In genomic region chr3:9934235-9934621, GRCh38 we compare ENCODE assay signal across 8 cellular contexts. TPM values are rescaled to one million over a fixed set of nuclear protein-coding genes. Genes with fewer than 3 reads are reported as not detected.
DNase-seq lines count a peak whose midpoint lies in the region; ATAC-seq and TF ChIP-seq lines count a peak whose summit lies in the region.

No MANE protein-coding gene starts in this region.

- peak in 1 of 4 experiments; percentile 3 for ATAC-seq in T-cell (replicated peaks in 1 of 4)
- ATAC-seq in HG02981 (IDR thresholded peaks at IDR 0.05; ENCODE audit: unreplicated experiment) = no peak
- ATAC-seq in GM21390 (IDR thresholded peaks at IDR 0.05; ENCODE audit: unreplicated experiment) = no peak

- peaks cover 5 to 11% of the 10 kb centered on the region in 2 donors for H3K4me1 ChIP-seq in esophagus (ENCODE audit: control insufficient read depth in 2 of 2, insufficient read depth in 2 of 2, low read length in 1 of 2)

- H3K27me3 ChIP-seq in esophagus (ENCODE audit: control insufficient read depth in 1 of 2, insufficient read depth in 2 of 2, low read length in 2 of 2) = no peaks in the 10 kb centered on the region

- POLR2A ChIA-PET in T-cell (lab: Charles Lee) = interaction anchor here (0.6 to 2.2 kb wide), 10 partner anchors 12 to 1338 kb away, joined by 3 to 14 read pairs (median 4); partner anchors contain the start of genes ATG7 (in 1 of the 2), EMC3 (in 1 of the 2), FANCD2 (in 1 of the 2) and IL17RE (in 1 of the 2)

- intact Hi-C loops in activated CD4-positive, alpha-beta T cell treated with anti-CD3 and anti-CD28 coated beads, Interleukin-2, amount 10 ng/mL, durations not matched to agents 24 days and 14 days (cut with micrococcal nuclease) = loop anchor here (5.0 kb wide), 2 partner anchors 183 to 313 kb away; partner anchors contain the start of genes BRK1 and TATDN2

- CTCF ChIA-PET in T-cell (lab: Charles Lee) = interaction anchor here (0.6 to 3.3 kb wide), 7 partner anchors 10 to 353 kb away, joined by 3 to 21 read pairs (median 11); partner anchors contain the start of genes EMC3 (in 1 of the 2) and PRRT3 (in 1 of the 2)

- peak; percentile 75 for DNase-seq in activated CD4-positive, alpha-beta T cell treated with anti-CD3 and anti-CD28 coated beads, Interleukin-2, amount 10 ng/mL, durations not matched to agents 24 days and 14 days
- DNase-seq in activated CD4-positive, alpha-beta T cell treated with anti-CD3 and anti-CD28 coated beads for 1 hour = no peak
- DNase-seq in T-cell (peak in 27 of 34 experiments; percentile 14 to 63 (median 38)), progenitor cell of endocrine pancreas (ENCODE audit: low spot score, unreplicated experiment) (no peak), DMS79 (lab: John Stamatoyannopoulos, UW) (no peak)

- H3K4me3 Mint-ChIP-seq in activated CD4-positive, alpha-beta T cell treated with anti-CD3 and anti-CD28 coated beads, Interleukin-2, amount 10 ng/mL, durations not matched to agents 24 days and 14 days = peak overlapping the region; percentile 96
- H3K4me3 Mint-ChIP-seq in T-cell = peak overlapping the region; percentile 89 to 98 (median 94)
- peak overlapping the region; percentile 96 for H3K4me3 Mint-ChIP-seq in progenitor cell of endocrine pancreas (ENCODE audit: low read depth)

- peaks cover 22% of the 10 kb centered on the region for H3K36me3 Mint-ChIP-seq in activated CD4-positive, alpha-beta T cell treated with anti-CD3 and anti-CD28 coated beads, Interleukin-2, amount 10 ng/mL, durations not matched to agents 24 days and 14 days (ENCODE audit: low read depth)
- peaks cover 19% of the 10 kb centered on the region for H3K36me3 Mint-ChIP-seq in T-cell
- H3K36me3 Mint-ChIP-seq in progenitor cell of endocrine pancreas (ENCODE audit: insufficient read depth) = peaks cover 11% of the 10 kb centered on the region

- H3K4me3 ChIP-seq in esophagus (ENCODE audit: low read depth in 1 of 2, low read length in 2 of 2) = peak overlapping the region; percentile 64 to 71

- peaks cover 8 to 14% of the 10 kb centered on the region in 2 donors for H3K36me3 ChIP-seq in esophagus (ENCODE audit: control insufficient read depth in 2 of 2, insufficient read depth in 2 of 2, low read length in 1 of 2)

- peak; percentile 30 for TF ChIP-seq CTCF in progenitor cell of endocrine pancreas (IDR thresholded peaks at IDR 0.05; ENCODE audit: unreplicated experiment)

- H3K4me1 Mint-ChIP-seq in activated CD4-positive, alpha-beta T cell treated with anti-CD3 and anti-CD28 coated beads, Interleukin-2, amount 10 ng/mL, durations not matched to agents 24 days and 14 days = peaks cover 36% of the 10 kb centered on the region
- H3K4me1 Mint-ChIP-seq in T-cell = peaks cover 36 to 47% (median 36%) of the 10 kb centered on the region in 3 donors
- peaks cover 17% of the 10 kb centered on the region for H3K4me1 Mint-ChIP-seq in progenitor cell of endocrine pancreas (ENCODE audit: low read depth)

- WGBS in esophagus, 2 donors = 16 to 20% methylated on average over 11 of the region's 11 CpGs

- H3K9me3 ChIP-seq in esophagus (ENCODE audit: control insufficient read depth in 2 of 2, insufficient read depth in 1 of 2, low read depth in 1 of 2, low read length in 1 of 2) = no peaks in the 10 kb centered on the region

- no peaks in the 10 kb centered on the region for H3K9me3 Mint-ChIP-seq in activated CD4-positive, alpha-beta T cell treated with anti-CD3 and anti-CD28 coated beads, Interleukin-2, amount 10 ng/mL, durations not matched to agents 24 days and 14 days
- H3K9me3 Mint-ChIP-seq in T-cell (no peaks in the 10 kb centered on the region), progenitor cell of endocrine pancreas (ENCODE audit: low read depth) (no peaks in the 10 kb centered on the region)

- H3K27ac Mint-ChIP-seq in activated CD4-positive, alpha-beta T cell treated with anti-CD3 and anti-CD28 coated beads, Interleukin-2, amount 10 ng/mL, durations not matched to agents 24 days and 14 days = peak overlapping the region; percentile 96
- H3K27ac Mint-ChIP-seq in T-cell = peak overlapping the region; percentile 96 to 98
- H3K27ac Mint-ChIP-seq in progenitor cell of endocrine pancreas = peak overlapping the region; percentile 98

- peak overlapping the region; percentile 94 to 95 for H3K27ac ChIP-seq in esophagus (ENCODE audit: low read depth in 2 of 2, low read length in 1 of 2)

- H3K27me3 Mint-ChIP-seq in activated CD4-positive, alpha-beta T cell treated with anti-CD3 and anti-CD28 coated beads, Interleukin-2, amount 10 ng/mL, durations not matched to agents 24 days and 14 days = no peaks in the 10 kb centered on the region
- H3K27me3 Mint-ChIP-seq in T-cell = no peaks in the 10 kb centered on the region
- H3K27me3 Mint-ChIP-seq in progenitor cell of endocrine pancreas = no peaks in the 10 kb centered on the region

RNA-seq across cellular contexts. Expression of gene CRELD1, which starts 0.6 kb away (rescaled TPM):
- total RNA-seq in activated CD4-positive, alpha-beta T cell treated with anti-CD3 and anti-CD28 coated beads, Interleukin-2, amount 10 ng/mL, durations not matched to agents 24 days and 14 days = 22.7 and 23.4 TPM in 2 replicates
- 10 to 100 TPM; 23.0 to 55.2 (median 48.0) TPM for total RNA-seq in T-cell
- 10 to 100 TPM; 12.1 to 24.2 TPM for polyA plus RNA-seq in esophagus
- 57.1 and 60.3 TPM in 2 replicates for total RNA-seq in progenitor cell of endocrine pancreas

RNA-seq across cellular contexts. Expression of gene IL17RC, which starts 17.3 kb away (rescaled TPM):
- 0.28 and 0.42 TPM in 2 replicates for total RNA-seq in activated CD4-positive, alpha-beta T cell treated with anti-CD3 and anti-CD28 coated beads, Interleukin-2, amount 10 ng/mL, durations not matched to agents 24 days and 14 days
- total RNA-seq in T-cell = 1 to 10 TPM in 2 of 5 donors, under 1 TPM in 3; 0.54 to 1.2 (median 0.80) TPM
- polyA plus RNA-seq in esophagus = 10 to 100 TPM; 37.0 to 52.7 TPM
- 13.4 and 17.1 TPM in 2 replicates for total RNA-seq in progenitor cell of endocrine pancreas

RNA-seq across cellular contexts. Expression of gene PRRT3, which starts 18.0 kb away (rescaled TPM):
- 11.8 and 13.5 TPM in 2 replicates for total RNA-seq in activated CD4-positive, alpha-beta T cell treated with anti-CD3 and anti-CD28 coated beads, Interleukin-2, amount 10 ng/mL, durations not matched to agents 24 days and 14 days
- total RNA-seq in T-cell (10 to 100 TPM in 2 of 5 donors, 1 to 10 TPM in 3; 6.6 to 10.5 (median 9.2) TPM), progenitor cell of endocrine pancreas (10.4 and 11.4 TPM in 2 replicates)
- polyA plus RNA-seq in esophagus = 1 to 10 TPM; 1.0 to 2.0 TPM

RNA-seq across cellular contexts. Expression of gene IL17RE, which starts 31.6 kb away (rescaled TPM):
- 1.1 TPM in 2 replicates for total RNA-seq in activated CD4-positive, alpha-beta T cell treated with anti-CD3 and anti-CD28 coated beads, Interleukin-2, amount 10 ng/mL, durations not matched to agents 24 days and 14 days
- 1 to 10 TPM in 4 of 5 donors, under 1 TPM in 1; 0.68 to 5.1 (median 1.9) TPM for total RNA-seq in T-cell
- polyA plus RNA-seq in esophagus = 10 to 100 TPM in 1 of 2 donors, 1 to 10 TPM in 1; 9.2 to 24.9 TPM
- 4.9 and 7.0 TPM in 2 replicates for total RNA-seq in progenitor cell of endocrine pancreas

RNA-seq across cellular contexts. Expression of gene JAGN1, which starts 43.8 kb away (rescaled TPM):
- total RNA-seq in activated CD4-positive, alpha-beta T cell treated with anti-CD3 and anti-CD28 coated beads, Interleukin-2, amount 10 ng/mL, durations not matched to agents 24 days and 14 days = 39.5 and 41.0 TPM in 2 replicates
- total RNA-seq in T-cell (10 to 100 TPM; 16.9 to 28.6 (median 23.7) TPM), progenitor cell of endocrine pancreas (30.5 and 33.0 TPM in 2 replicates)
- 10 to 100 TPM; 20.6 to 25.8 TPM for polyA plus RNA-seq in esophagus

Comparison
In these comparisons a context has a peak if more than half of its experiments do, and no peak if none do; other contexts are left out.
1. DNase-seq: peak in activated CD4-positive, alpha-beta T cell treated with anti-CD3 and anti-CD28 coated beads, Interleukin-2, amount 10 ng/mL, durations not matched to agents 24 days and 14 days (single experiment) and T-cell (27 of 34); none in activated CD4-positive, alpha-beta T cell treated with anti-CD3 and anti-CD28 coated beads for 1 hour (single experiment), progenitor cell of endocrine pancreas (single experiment) and DMS79 (single experiment).
2. Peak in every context shown above with its lines, with median percentiles within 50 percentile points of each other: H3K27ac Mint-ChIP-seq and H3K4me3 Mint-ChIP-seq.